Comparison of ENCODE assay signal across 26 cellular contexts in the genomic region with DNA sequence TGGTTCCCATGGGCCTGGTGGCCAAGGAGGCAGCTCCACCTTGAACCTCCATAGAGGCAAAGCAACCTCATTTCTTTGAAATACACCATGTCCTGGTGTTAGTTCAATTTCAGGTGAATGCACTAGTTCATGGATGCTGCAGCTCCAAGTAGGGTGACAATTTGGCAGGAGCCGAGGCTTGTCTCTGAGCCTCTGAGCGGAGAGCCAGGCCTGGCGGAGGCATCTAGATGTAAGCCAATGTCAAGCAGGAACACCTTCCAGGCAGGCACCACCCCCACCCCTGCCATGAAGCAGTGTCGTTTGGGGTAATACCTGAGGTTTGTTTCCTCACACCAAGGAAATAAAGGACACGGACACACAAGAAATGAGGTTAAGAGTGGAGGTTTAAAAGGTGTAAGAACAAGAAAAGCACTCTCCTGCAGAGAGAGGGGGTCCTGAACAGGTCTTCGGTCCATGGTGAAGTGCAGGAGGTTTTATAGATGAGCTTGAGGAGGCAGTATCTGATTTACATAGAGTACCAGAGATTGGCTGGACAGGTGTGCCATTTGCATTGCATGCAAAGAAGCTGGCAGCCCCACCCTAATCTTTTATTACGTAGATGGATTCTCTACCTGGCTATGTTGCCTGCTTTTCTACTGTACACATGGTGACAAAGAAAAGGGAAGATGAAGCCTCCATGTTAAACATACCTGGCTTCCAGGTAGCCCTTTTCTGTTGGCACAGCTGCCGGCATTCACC.
A peak's percentile ranks its signal among the peaks of the same experiment; 100 is the strongest.
DNase-seq lines count a peak whose midpoint lies in the region; ATAC-seq and TF ChIP-seq lines count a peak whose summit lies in the region.
"Had no signal": no experiment of that assay in that cellular context is flagged by ENCODE, and none has a peak within 500 bp of the region (broad histone marks: within the 10 kb centered on the region; RNA-seq: fewer than 3 reads in every experiment).

No MANE protein-coding gene starts in this region.

- H3K4me3 Mint-ChIP-seq in activated naive CD8-positive, alpha-beta T cell treated with anti-CD3 and anti-CD28 coated beads for 36 hours, result no peak overlapping the region
- H3K4me3 Mint-ChIP-seq in activated naive CD8-positive, alpha-beta T cell treated with anti-CD3 and anti-CD28 coated beads, Interleukin-2, amount 50 U/mL, for 24 hours, result no peak overlapping the region
- H3K4me3 Mint-ChIP-seq: activated CD4-positive, alpha-beta T cell treated with anti-CD3 and anti-CD28 coated beads, Interleukin-2, amount 10 ng/mL, durations not matched to agents 7 days and 5 days; dendritic cell treated with granulocyte-macrophage colony-stimulating factor and Interleukin-4, amounts not matched to agents 40 ng/mL and 50 ng/mL, for 4 days had no signal

- peak overlapping the region; percentile 39 for H3K27ac Mint-ChIP-seq in activated naive CD8-positive, alpha-beta T cell treated with anti-CD3 and anti-CD28 coated beads for 36 hours
- no peak overlapping the region for H3K27ac Mint-ChIP-seq in activated naive CD8-positive, alpha-beta T cell treated with anti-CD3 and anti-CD28 coated beads, Interleukin-2, amount 50 U/mL, for 24 hours
- H3K27ac Mint-ChIP-seq: activated CD4-positive, alpha-beta T cell treated with anti-CD3 and anti-CD28 coated beads, Interleukin-2, amount 10 ng/mL, durations not matched to agents 7 days and 5 days; dendritic cell treated with granulocyte-macrophage colony-stimulating factor and Interleukin-4, amounts not matched to agents 40 ng/mL and 50 ng/mL, for 4 days had no signal

- TF ChIP-seq POLR2A in transverse colon (IDR thresholded peaks at IDR 0.05), result no peak

- DNase-seq in activated naive CD8-positive, alpha-beta T cell treated with anti-CD3 and anti-CD28 coated beads for 36 hours, result no peak
- no peak for DNase-seq in activated naive CD8-positive, alpha-beta T cell treated with anti-CD3 and anti-CD28 coated beads, Interleukin-2, amount 50 U/mL, for 24 hours
- peak; percentile 57 for DNase-seq in NCI-H526 treated with DMSO at 0.1 percent for 48 hours (lab: John Stamatoyannopoulos, UW)
- no peak for DNase-seq in transverse colon
- no peak for DNase-seq in SIG-M5 (lab: John Stamatoyannopoulos, UW)
- DNase-seq in aorta, result no peak
- DNase-seq: activated CD4-positive, alpha-beta T cell treated with anti-CD3 and anti-CD28 coated beads, Interleukin-2, amount 10 ng/mL, durations not matched to agents 7 days and 5 days; activated gamma-delta T cell; amniotic stem cell; islet precursor cell; KG1; NCI-H1694 treated with DMSO at 0.1 percent for 48 hours; NCI-H524 treated with DMSO at 0.1 percent for 48 hours; PC-3; right lobe of liver; SHP77 treated with DMSO at 0.1 percent for 48 hours; stimulated activated CD4-positive, alpha-beta T cell treated with anti-CD3 and anti-CD28 coated beads, Interleukin-15, amount 100 ng/mL, for 24 hours; T-helper 1 cell had no signal

- H3K36me3 ChIP-seq in iPS-20b (ENCODE audit: insufficient read depth, low read depth, low read length) (no peaks in the 10 kb centered on the region), transverse colon (peaks cover 0 to 14% (median 0%) of the 10 kb centered on the region in 4 donors), aorta (ENCODE audit: control insufficient read depth in 1 of 2, insufficient read depth in 2 of 2, low read length in 1 of 2) (no peaks in the 10 kb centered on the region)
- H3K36me3 ChIP-seq: cardiac muscle cell had no signal

- H3K27me3 Mint-ChIP-seq in activated naive CD8-positive, alpha-beta T cell treated with anti-CD3 and anti-CD28 coated beads for 36 hours, result no peaks in the 10 kb centered on the region
- no peaks in the 10 kb centered on the region for H3K27me3 Mint-ChIP-seq in activated naive CD8-positive, alpha-beta T cell treated with anti-CD3 and anti-CD28 coated beads, Interleukin-2, amount 50 U/mL, for 24 hours
- H3K27me3 Mint-ChIP-seq: dendritic cell treated with granulocyte-macrophage colony-stimulating factor and Interleukin-4, amounts not matched to agents 40 ng/mL and 50 ng/mL, for 4 days had no signal

- no peak for TF ChIP-seq EP300 in transverse colon (IDR thresholded peaks at IDR 0.05; ENCODE audit: low read depth)

- ATAC-seq in activated naive CD8-positive, alpha-beta T cell treated with anti-CD3 and anti-CD28 coated beads, Interleukin-2, amount 50 U/mL, for 24 hours, result no peak
- ATAC-seq in HG02970 (IDR thresholded peaks at IDR 0.05; ENCODE audit: low FRiP score, unreplicated experiment) (no peak), aorta (ENCODE audit: low FRiP score) (no peak)
- ATAC-seq: GM12878, PC-3, right lobe of liver had no signal

- peak overlapping the region; percentile 15; the same call in 1 of the 2 replicates for H3K9ac ChIP-seq in iPS-20b (ENCODE audit: low read depth, low read length)

- 53 to 79% methylated on average over 4 to 8 of the region's 8 CpGs for WGBS in transverse colon (ENCODE audit: low coverage in 1 of 2), 2 donors
- WGBS in aorta, 2 donors, result 75 to 83% methylated on average over 8 of the region's 8 CpGs

- peaks cover 60% of the 10 kb centered on the region for H3K36me3 Mint-ChIP-seq in activated naive CD8-positive, alpha-beta T cell treated with anti-CD3 and anti-CD28 coated beads for 36 hours
- peaks cover 45% of the 10 kb centered on the region for H3K36me3 Mint-ChIP-seq in activated naive CD8-positive, alpha-beta T cell treated with anti-CD3 and anti-CD28 coated beads, Interleukin-2, amount 50 U/mL, for 24 hours (ENCODE audit: low read depth)

- intact Hi-C loops in transverse colon (cut with DNase I; ENCODE audit: low total_unique reads), result no loop called here
- intact Hi-C loops in aorta (cut with DNase I), result no loop called here

- H3K4me1 Mint-ChIP-seq in activated naive CD8-positive, alpha-beta T cell treated with anti-CD3 and anti-CD28 coated beads for 36 hours, result peaks cover 76% of the 10 kb centered on the region
- H3K4me1 Mint-ChIP-seq in activated naive CD8-positive, alpha-beta T cell treated with anti-CD3 and anti-CD28 coated beads, Interleukin-2, amount 50 U/mL, for 24 hours, result peaks cover 83% of the 10 kb centered on the region

- in situ Hi-C loops in transverse colon (cut with MboI; ENCODE audit: low pct_ligation_motif_present in 1 of 4, low pct_unique_long_range_greater_than_20kb in 1 of 4, low sequenced_read_pairs in 3 of 4), result no loop called here

- H3K27ac ChIP-seq in iPS-20b (ENCODE audit: low read length) (no peak overlapping the region), transverse colon (peak overlapping the region; percentile 16 to 29 (median 20)), aorta (ENCODE audit: low read depth in 1 of 2, low read length in 2 of 2) (no peak overlapping the region)
- H3K27ac ChIP-seq: C4-2B, cardiac muscle cell, right lobe of liver, suprapubic skin had no signal

- H3K9me3 ChIP-seq in iPS-20b (ENCODE audit: insufficient read depth, low read depth, low read length) (no peaks in the 10 kb centered on the region), transverse colon (no peaks in the 10 kb centered on the region), aorta (ENCODE audit: control insufficient read depth, low read length) (no peaks in the 10 kb centered on the region)
- H3K9me3 ChIP-seq: right lobe of liver, suprapubic skin had no signal

- H3K4me3 ChIP-seq in iPS-20b (ENCODE audit: low read length) (no peak overlapping the region), transverse colon (no peak overlapping the region), aorta (ENCODE audit: low read length in 2 of 2) (no peak overlapping the region)
- H3K4me3 ChIP-seq: cardiac muscle cell, GM12878, lung, right lobe of liver, suprapubic skin had no signal

- H3K27me3 ChIP-seq in iPS-20b (ENCODE audit: insufficient read depth, low read length) (no peaks in the 10 kb centered on the region), transverse colon (no peaks in the 10 kb centered on the region), aorta (ENCODE audit: control insufficient read depth in 1 of 2, insufficient read depth in 2 of 2, low read length in 1 of 2) (no peaks in the 10 kb centered on the region)
- H3K27me3 ChIP-seq: cardiac muscle cell, right lobe of liver, suprapubic skin had no signal

- no peaks in the 10 kb centered on the region for H3K9me3 Mint-ChIP-seq in activated naive CD8-positive, alpha-beta T cell treated with anti-CD3 and anti-CD28 coated beads for 36 hours
- no peaks in the 10 kb centered on the region for H3K9me3 Mint-ChIP-seq in activated naive CD8-positive, alpha-beta T cell treated with anti-CD3 and anti-CD28 coated beads, Interleukin-2, amount 50 U/mL, for 24 hours
- H3K9me3 Mint-ChIP-seq: activated CD4-positive, alpha-beta T cell treated with anti-CD3 and anti-CD28 coated beads, Interleukin-2, amount 10 ng/mL, durations not matched to agents 7 days and 5 days; dendritic cell treated with granulocyte-macrophage colony-stimulating factor and Interleukin-4, amounts not matched to agents 40 ng/mL and 50 ng/mL, for 4 days had no signal

- no peak for TF ChIP-seq CTCF in transverse colon (IDR thresholded peaks at IDR 0.05)

- peaks cover 11% of the 10 kb centered on the region for H3K4me1 ChIP-seq in iPS-20b (ENCODE audit: insufficient read depth, low read length)
- peaks cover 30 to 48% (median 41%) of the 10 kb centered on the region in 4 donors for H3K4me1 ChIP-seq in transverse colon
- no peaks in the 10 kb centered on the region for H3K4me1 ChIP-seq in aorta (ENCODE audit: control insufficient read depth in 1 of 2, insufficient read depth in 2 of 2, low read length in 2 of 2)

Comparison
In these comparisons a context has a peak if more than half of its experiments do, and no peak if none do; other contexts are left out.
1. H3K27ac ChIP-seq: peak in transverse colon (4 of 4); none in iPS-20b (single experiment) and aorta (0 of 2).